19 cellular contexts compared by ENCODE assay signal in the genomic region with DNA sequence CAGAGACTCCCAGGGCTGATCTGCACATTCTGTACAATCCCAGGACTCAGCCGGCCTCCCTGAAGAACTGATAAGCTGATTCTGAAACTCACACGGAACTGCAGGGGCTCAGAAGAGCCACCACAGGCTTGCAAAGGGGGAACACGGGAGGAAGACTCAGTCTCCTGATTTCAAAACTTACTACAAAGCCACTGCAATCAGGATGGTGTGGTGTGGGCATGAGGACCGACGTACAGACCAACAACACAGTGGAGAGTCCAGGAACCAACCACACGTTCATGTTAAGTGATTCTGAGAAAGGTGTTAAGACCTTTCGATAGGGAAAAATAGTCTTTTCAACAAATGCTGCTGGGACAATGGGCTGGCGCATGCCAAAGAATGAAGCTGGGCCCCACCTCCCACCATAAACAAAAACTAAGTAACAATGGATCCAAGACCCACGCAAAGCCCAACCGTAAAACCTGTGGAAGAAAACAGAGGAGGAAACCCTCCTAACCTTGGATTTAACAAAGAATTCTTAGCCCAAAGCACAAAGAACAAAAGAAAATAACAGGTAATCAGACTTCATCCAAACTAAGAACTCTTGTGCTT.
A peak's percentile ranks its signal among the peaks of the same experiment; 100 is the strongest.
DNase-seq lines count a peak whose midpoint lies in the region; ATAC-seq and TF ChIP-seq lines count a peak whose summit lies in the region.
"Had no signal": no experiment of that assay in that cellular context is flagged by ENCODE, and none has a peak within 500 bp of the region (broad histone marks: within the 10 kb centered on the region; RNA-seq: fewer than 3 reads in every experiment).

No MANE protein-coding gene starts in this region.

- peaks cover 2% of the 10 kb centered on the region for H3K9me3 Mint-ChIP-seq in activated naive CD4-positive, alpha-beta T cell treated with anti-CD3 and anti-CD28 coated beads, Interleukin-2, amount 10 ng/mL, durations not matched to agents 7 days and 5 days
- no peaks in the 10 kb centered on the region for H3K9me3 Mint-ChIP-seq in activated naive CD4-positive, alpha-beta T cell treated with anti-CD3 and anti-CD28 coated beads, Interleukin-2, amount 50 U/mL, for 72 hours
- peaks cover 17% of the 10 kb centered on the region for H3K9me3 Mint-ChIP-seq in nephron progenitor cell
- H3K9me3 Mint-ChIP-seq: stimulated activated naive CD8-positive, alpha-beta T cell treated with anti-CD3 and anti-CD28 coated beads, Interleukin-15, Interleukin-2, amounts not matched to agents 100 ng/mL and 50 ng/mL, for 24 hours had no signal

- ATAC-seq in activated naive CD4-positive, alpha-beta T cell treated with anti-CD3 and anti-CD28 coated beads, Interleukin-2, amount 50 U/mL, for 72 hours: no peak
- ATAC-seq in GM21619 (IDR thresholded peaks at IDR 0.05; ENCODE audit: unreplicated experiment) (no peak), sciatic nerve (no peak)
- ATAC-seq: left colon had no signal

- no peak for TF ChIP-seq CTCF in choroid plexus epithelial cell (conservative IDR thresholded peaks at IDR 0.05; ENCODE audit: low read depth, low read length)
- TF ChIP-seq CTCF in nephron progenitor cell (IDR thresholded peaks at IDR 0.05): no peak

- no peak overlapping the region for H3K4me3 ChIP-seq in HUES48 (ENCODE audit: low read depth, low read length)
- H3K4me3 ChIP-seq in choroid plexus epithelial cell (ENCODE audit: low read depth, low read length): no peak overlapping the region
- H3K4me3 ChIP-seq: prostate gland, SJCRH30, vagina had no signal

- H3K27ac ChIP-seq in HUES48 (ENCODE audit: low read depth, low read length): peak overlapping the region; percentile 71
- H3K27ac ChIP-seq: prostate gland, vagina had no signal

- peaks cover 21% of the 10 kb centered on the region for H3K27me3 Mint-ChIP-seq in activated naive CD4-positive, alpha-beta T cell treated with anti-CD3 and anti-CD28 coated beads, Interleukin-2, amount 10 ng/mL, durations not matched to agents 7 days and 5 days
- H3K27me3 Mint-ChIP-seq in nephron progenitor cell (ENCODE audit: low read depth, poor library complexity): peaks cover 4% of the 10 kb centered on the region
- H3K27me3 Mint-ChIP-seq: stimulated activated naive CD8-positive, alpha-beta T cell treated with anti-CD3 and anti-CD28 coated beads, Interleukin-15, Interleukin-2, amounts not matched to agents 100 ng/mL and 50 ng/mL, for 24 hours had no signal

- no peaks in the 10 kb centered on the region for H3K27me3 ChIP-seq in HUES48 (ENCODE audit: control insufficient read depth, insufficient read depth, low read length)
- H3K27me3 ChIP-seq: SJCRH30, vagina had no signal

- CTCF ChIA-PET in activated naive CD4-positive, alpha-beta T cell treated with anti-CD3 and anti-CD28 coated beads, Interleukin-2, amount 10 ng/mL, durations not matched to agents 7 days and 5 days (lab: Charles Lee): no interaction called here

- peak overlapping the region; percentile 80 for H3K27ac Mint-ChIP-seq in activated naive CD4-positive, alpha-beta T cell treated with anti-CD3 and anti-CD28 coated beads, Interleukin-2, amount 10 ng/mL, durations not matched to agents 7 days and 5 days
- peak overlapping the region in 1 of 2 donors; percentile 72 for H3K27ac Mint-ChIP-seq in activated naive CD4-positive, alpha-beta T cell treated with anti-CD3 and anti-CD28 coated beads, Interleukin-2, amount 50 U/mL, for 72 hours
- peak overlapping the region; percentile 70 for H3K27ac Mint-ChIP-seq in nephron progenitor cell
- H3K27ac Mint-ChIP-seq: stimulated activated naive CD8-positive, alpha-beta T cell treated with anti-CD3 and anti-CD28 coated beads, Interleukin-15, Interleukin-2, amounts not matched to agents 100 ng/mL and 50 ng/mL, for 24 hours had no signal

- H3K4me1 ChIP-seq in HUES48 (ENCODE audit: control insufficient read depth, insufficient read depth, low read length): peaks cover 14% of the 10 kb centered on the region
- H3K4me1 ChIP-seq: prostate gland had no signal

- H3K4me3 Mint-ChIP-seq in activated naive CD4-positive, alpha-beta T cell treated with anti-CD3 and anti-CD28 coated beads, Interleukin-2, amount 10 ng/mL, durations not matched to agents 7 days and 5 days: no peak overlapping the region
- no peak overlapping the region for H3K4me3 Mint-ChIP-seq in nephron progenitor cell
- H3K4me3 Mint-ChIP-seq: brain; stimulated activated naive CD8-positive, alpha-beta T cell treated with anti-CD3 and anti-CD28 coated beads, Interleukin-15, Interleukin-2, amounts not matched to agents 100 ng/mL and 50 ng/mL, for 24 hours had no signal

- intact Hi-C loops in sciatic nerve (cut with DNase I): loop anchor here (5.0 kb wide), 1 partner anchor 1360 kb away; the partner anchor contains the start of gene SDK1

- H3K36me3 ChIP-seq in HUES48 (ENCODE audit: control insufficient read depth, insufficient read depth, low read length): no peaks in the 10 kb centered on the region; the same call in 1 of the 2 replicates
- H3K36me3 ChIP-seq: prostate gland, SJCRH30, vagina had no signal

- peaks cover 60% of the 10 kb centered on the region for H3K4me1 Mint-ChIP-seq in activated naive CD4-positive, alpha-beta T cell treated with anti-CD3 and anti-CD28 coated beads, Interleukin-2, amount 10 ng/mL, durations not matched to agents 7 days and 5 days
- peaks cover 39% of the 10 kb centered on the region for H3K4me1 Mint-ChIP-seq in nephron progenitor cell

- peaks cover 17% of the 10 kb centered on the region for H3K36me3 Mint-ChIP-seq in activated naive CD4-positive, alpha-beta T cell treated with anti-CD3 and anti-CD28 coated beads, Interleukin-2, amount 10 ng/mL, durations not matched to agents 7 days and 5 days
- peaks cover 12% of the 10 kb centered on the region in 2 donors for H3K36me3 Mint-ChIP-seq in activated naive CD4-positive, alpha-beta T cell treated with anti-CD3 and anti-CD28 coated beads, Interleukin-2, amount 50 U/mL, for 72 hours
- peaks cover 14% of the 10 kb centered on the region for H3K36me3 Mint-ChIP-seq in nephron progenitor cell (ENCODE audit: low read depth)

- no peak for DNase-seq in activated naive CD4-positive, alpha-beta T cell treated with anti-CD3 and anti-CD28 coated beads, Interleukin-2, amount 10 ng/mL, durations not matched to agents 7 days and 5 days
- DNase-seq in activated naive CD4-positive, alpha-beta T cell treated with anti-CD3 and anti-CD28 coated beads, Interleukin-2, amount 50 U/mL, for 72 hours (ENCODE audit: low spot score in 2 of 2): no peak
- DNase-seq in choroid plexus epithelial cell (ENCODE audit: low read depth) (peak; percentile 23), nephron progenitor cell (no peak), pons (ENCODE audit: low spot score) (no peak), sciatic nerve (ENCODE audit: low spot score) (no peak)
- DNase-seq: activated gamma-delta T cell; hypothalamus; Karpas-422; left colon; NCI-H446; stimulated activated CD4-positive, alpha-beta T cell treated with anti-CD3 and anti-CD28 coated beads, Interleukin-12 subunit alpha, Interleukin-12 subunit beta, amount 100 ng/mL, for 4 hours had no signal

- no peak overlapping the region for H3K9ac ChIP-seq in HUES48 (ENCODE audit: low read depth, low read length)

- H3K9me3 ChIP-seq in HUES48 (ENCODE audit: control insufficient read depth, insufficient read depth, low read length): peaks cover 5% of the 10 kb centered on the region; the same call in 1 of the 2 replicates
- H3K9me3 ChIP-seq: prostate gland, SJCRH30, vagina had no signal
